In the genomic region with DNA sequence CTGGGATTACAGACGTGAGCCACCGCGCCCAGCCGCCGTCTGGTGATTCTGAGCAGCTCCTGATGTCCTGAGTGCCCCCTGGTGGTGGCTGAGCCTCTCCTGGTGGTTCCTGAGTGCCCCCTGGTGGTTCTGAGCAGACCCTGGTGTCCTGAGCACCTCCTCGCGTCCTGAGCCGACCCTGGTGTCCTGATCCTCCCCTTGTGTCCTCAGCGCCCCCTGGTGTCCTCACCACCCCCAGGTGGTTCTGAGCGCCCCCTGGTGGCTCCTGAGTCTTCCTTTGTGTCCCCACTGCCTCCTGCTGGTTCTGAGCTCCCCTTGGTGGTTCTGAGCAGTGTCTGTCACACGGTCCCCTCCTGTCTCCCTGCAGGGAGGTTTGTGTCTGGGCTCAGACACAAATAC, we compare ENCODE assay signal across 9 cellular contexts.
DNase-seq lines count a peak whose midpoint lies in the region; ATAC-seq and TF ChIP-seq lines count a peak whose summit lies in the region.
"Had no signal": no experiment of that assay in that cellular context is flagged by ENCODE, and none has a peak within 500 bp of the region (broad histone marks: within the 10 kb centered on the region; RNA-seq: fewer than 3 reads in every experiment).

No MANE protein-coding gene starts in this region.

- H3K4me1 ChIP-seq in HUES64 (ENCODE audit: insufficient read depth, low read length), result no peaks in the 10 kb centered on the region

- CTCF ChIA-PET in AG04450 (lab: Charles Lee), result no interaction called here

- no peaks in the 10 kb centered on the region for H3K36me3 ChIP-seq in HUES64 (ENCODE audit: insufficient read depth, low read length)

- H3K9ac ChIP-seq in HUES64 (ENCODE audit: low read depth, low read length), result no peak overlapping the region

- peak overlapping the region; percentile 81 for H3K27ac Mint-ChIP-seq in memory B cell
- H3K27ac Mint-ChIP-seq: dendritic cell treated with granulocyte-macrophage colony-stimulating factor and Interleukin-4, amounts not matched to agents 40 ng/mL and 50 ng/mL, for 4 days had no signal

- H3K9me3 ChIP-seq in AG04450 (ENCODE audit: control insufficient read depth, insufficient read depth, low read length) (peaks cover 25% of the 10 kb centered on the region), HUES64 (ENCODE audit: insufficient read depth, low read depth, low read length) (peaks cover 91% of the 10 kb centered on the region)

- 82% methylated on average over 11 of the region's 11 CpGs for WGBS in HUES64

- POLR2A ChIA-PET in AG04450 (lab: Yijun Ruan, JAX), result no interaction called here

- H3K4me1 Mint-ChIP-seq in memory B cell, result peaks cover 17% of the 10 kb centered on the region

- H3K27ac ChIP-seq in AG04450 (ENCODE audit: low read depth, low read length), result no peak overlapping the region
- no peak overlapping the region for H3K27ac ChIP-seq in HUES64 (ENCODE audit: low read depth, low read length)

- H3K27me3 ChIP-seq in AG04450 (ENCODE audit: control insufficient read depth, insufficient read depth, low read length), result no peaks in the 10 kb centered on the region
- no peaks in the 10 kb centered on the region for H3K27me3 ChIP-seq in HUES64 (ENCODE audit: insufficient read depth, low read length)

- peaks cover 2% of the 10 kb centered on the region for H3K9me3 Mint-ChIP-seq in memory B cell

- 0 out of 2 replicates have a peak, but pooled peaks have one; percentile 4 for TF ChIP-seq CTCF in AG04450 (IDR thresholded peaks at IDR 0.05; ENCODE audit: low read depth, low read length)

- DNase-seq in AG04450 (ENCODE audit: low read depth, low spot score) (no peak), memory B cell (ENCODE audit: low spot score in 2 of 2) (peak; percentile 76 to 81), NCI-H510A treated with DMSO at 0.1 percent for 48 hours (lab: John Stamatoyannopoulos, UW) (no peak), NCI-H2227 (lab: John Stamatoyannopoulos, UW; ENCODE audit: unreplicated experiment) (no peak)
- peak; percentile 93 for DNase-seq in activated CD8-positive, alpha-beta memory T cell treated with anti-CD3 and anti-CD28 coated beads, Interleukin-2, amount 50 U/mL, for 48 hours

- ATAC-seq in GM19455 (IDR thresholded peaks at IDR 0.05; ENCODE audit: unreplicated experiment), result peak; percentile 81
- peak; percentile 56 for ATAC-seq in memory B cell (ENCODE audit: low read depth)
- no peak for ATAC-seq in HG03139 (IDR thresholded peaks at IDR 0.05; ENCODE audit: unreplicated experiment)

- H3K4me3 ChIP-seq in AG04450 (ENCODE audit: low read depth, low read length) (no peak overlapping the region), HUES64 (ENCODE audit: low read length) (peak overlapping the region; percentile 16; the same call in 1 of the 2 replicates)

- H3K36me3 Mint-ChIP-seq in memory B cell, result no peaks in the 10 kb centered on the region

- peaks cover 3% of the 10 kb centered on the region for H3K27me3 Mint-ChIP-seq in memory B cell

- H3K4me3 Mint-ChIP-seq in memory B cell, result peak overlapping the region; percentile 46
- H3K4me3 Mint-ChIP-seq: dendritic cell treated with granulocyte-macrophage colony-stimulating factor and Interleukin-4, amounts not matched to agents 40 ng/mL and 50 ng/mL, for 4 days had no signal

Comparison
In these comparisons a context has a peak if more than half of its experiments do, and no peak if none do; other contexts are left out.
1. DNase-seq: peak in activated CD8-positive, alpha-beta memory T cell treated with anti-CD3 and anti-CD28 coated beads, Interleukin-2, amount 50 U/mL, for 48 hours (single experiment) and memory B cell (2 of 2); none in AG04450 (single experiment), NCI-H510A treated with DMSO at 0.1 percent for 48 hours (single experiment) and NCI-H2227 (single experiment).